8 cellular contexts compared by ENCODE assay signal in the genomic region with DNA sequence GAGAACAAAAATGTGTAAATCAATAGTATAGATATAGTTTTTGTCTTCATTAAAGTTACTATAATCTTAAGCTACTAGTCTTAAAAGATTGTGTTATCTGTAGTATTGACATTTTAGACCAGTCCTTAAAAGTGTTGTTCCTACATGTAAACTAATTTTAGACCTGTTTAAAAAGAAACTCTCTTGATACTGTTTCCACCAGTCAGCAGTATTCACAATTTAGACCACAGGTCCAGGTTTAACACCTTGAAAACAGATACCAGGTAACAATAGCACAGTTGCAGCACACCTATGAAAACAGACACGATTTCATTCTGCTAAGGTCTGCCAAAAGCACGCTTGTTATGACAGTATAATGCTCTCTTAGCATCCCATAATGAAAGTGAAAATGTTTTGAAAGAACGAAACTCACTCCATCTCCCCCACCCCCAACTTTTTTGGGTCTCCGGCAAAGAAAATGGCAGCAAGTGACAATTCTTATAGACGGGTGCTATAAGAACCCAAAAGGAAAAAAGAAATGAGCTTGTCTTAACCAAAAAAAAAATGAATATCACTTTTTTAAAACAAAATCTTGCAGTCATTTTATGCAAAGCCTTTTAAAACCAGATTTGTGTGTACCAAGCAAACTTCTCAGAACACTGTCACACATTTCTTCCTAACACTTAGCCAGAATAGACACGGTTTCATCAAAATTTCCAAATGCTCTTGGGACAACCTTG. TPM values are rescaled to one million over a fixed set of nuclear protein-coding genes. Genes with fewer than 3 reads are reported as not detected.
DNase-seq lines count a peak whose midpoint lies in the region; ATAC-seq and TF ChIP-seq lines count a peak whose summit lies in the region.

No MANE protein-coding gene starts in this region.

- peak; percentile 44 for ATAC-seq in HG03045 (IDR thresholded peaks at IDR 0.05; ENCODE audit: unreplicated experiment)

- in situ Hi-C loops in G401 (cut with HindIII; ENCODE audit: low sequenced_read_pairs), result no loop called here

- peaks cover 68% of the 10 kb centered on the region for H3K4me1 Mint-ChIP-seq in activated naive CD4-positive, alpha-beta T cell treated with anti-CD3 and anti-CD28 coated beads, Interleukin-2, amount 10 ng/mL, durations not matched to agents 7 days and 5 days
- peaks cover 21% of the 10 kb centered on the region for H3K4me1 Mint-ChIP-seq in nephron progenitor cell

- no peaks in the 10 kb centered on the region for H3K9me3 Mint-ChIP-seq in activated naive CD4-positive, alpha-beta T cell treated with anti-CD3 and anti-CD28 coated beads, Interleukin-2, amount 10 ng/mL, durations not matched to agents 7 days and 5 days
- no peaks in the 10 kb centered on the region for H3K9me3 Mint-ChIP-seq in nephron progenitor cell

- peak overlapping the region; percentile 94 for H3K4me3 Mint-ChIP-seq in activated naive CD4-positive, alpha-beta T cell treated with anti-CD3 and anti-CD28 coated beads, Interleukin-2, amount 10 ng/mL, durations not matched to agents 7 days and 5 days
- peak overlapping the region; percentile 87 for H3K4me3 Mint-ChIP-seq in nephron progenitor cell

- TF ChIP-seq CTCF in nephron progenitor cell (IDR thresholded peaks at IDR 0.05), result no peak

- H3K27ac Mint-ChIP-seq in activated naive CD4-positive, alpha-beta T cell treated with anti-CD3 and anti-CD28 coated beads, Interleukin-2, amount 10 ng/mL, durations not matched to agents 7 days and 5 days, result peak overlapping the region; percentile 88
- no peak overlapping the region for H3K27ac Mint-ChIP-seq in nephron progenitor cell

- CTCF ChIA-PET in activated naive CD4-positive, alpha-beta T cell treated with anti-CD3 and anti-CD28 coated beads, Interleukin-2, amount 10 ng/mL, durations not matched to agents 7 days and 5 days (lab: Charles Lee), result interaction anchor here (1.1 to 3.0 kb wide), 2 partner anchors 12 to 636 kb away, joined by 3 to 11 read pairs; no protein-coding TSS in a partner anchor

- DNase-seq in G401 (ENCODE audit: low spot score) (peak; percentile 20), nephron progenitor cell (no peak), NCI-H1694 treated with DMSO at 0.1 percent for 48 hours (lab: John Stamatoyannopoulos, UW) (no peak), COLO829 (ENCODE audit: low spot score) (no peak), NCI-H82 (lab: John Stamatoyannopoulos, UW) (no peak), middle frontal gyrus (ENCODE audit: extremely low spot score, low spot score) (no peak)
- DNase-seq in activated naive CD4-positive, alpha-beta T cell treated with anti-CD3 and anti-CD28 coated beads, Interleukin-2, amount 10 ng/mL, durations not matched to agents 7 days and 5 days, result peak; percentile 79

- H3K27me3 Mint-ChIP-seq in activated naive CD4-positive, alpha-beta T cell treated with anti-CD3 and anti-CD28 coated beads, Interleukin-2, amount 10 ng/mL, durations not matched to agents 7 days and 5 days, result no peaks in the 10 kb centered on the region
- peaks cover 52% of the 10 kb centered on the region for H3K27me3 Mint-ChIP-seq in nephron progenitor cell (ENCODE audit: low read depth, poor library complexity)

- peaks cover 29% of the 10 kb centered on the region for H3K36me3 Mint-ChIP-seq in activated naive CD4-positive, alpha-beta T cell treated with anti-CD3 and anti-CD28 coated beads, Interleukin-2, amount 10 ng/mL, durations not matched to agents 7 days and 5 days
- H3K36me3 Mint-ChIP-seq in nephron progenitor cell (ENCODE audit: low read depth), result peaks cover 4% of the 10 kb centered on the region

RNA-seq across cellular contexts. Expression of a gene that starts 1.6 kb away (rescaled TPM):
- total RNA-seq in G401 (2014; rRNA removed; shearing (Covaris generic)), result not detected in 2 replicates

RNA-seq across cellular contexts. Expression of a gene that starts 30.0 kb away (rescaled TPM):
- 0.31 TPM in 1 of 2 replicates, not detected in the other for total RNA-seq in G401 (2014; rRNA removed; shearing (Covaris generic))

Comparison
In these comparisons a context has a peak if more than half of its experiments do, and no peak if none do; other contexts are left out.
1. DNase-seq: peak in G401 (single experiment) and activated naive CD4-positive, alpha-beta T cell treated with anti-CD3 and anti-CD28 coated beads, Interleukin-2, amount 10 ng/mL, durations not matched to agents 7 days and 5 days (single experiment); none in nephron progenitor cell (single experiment), NCI-H1694 treated with DMSO at 0.1 percent for 48 hours (single experiment), COLO829 (single experiment), NCI-H82 (single experiment) and middle frontal gyrus (single experiment).